ENCODE assay signal across 8 cellular contexts in genomic region chr15:90248760-90249122, GRCh38. TPM values are rescaled to one million over a fixed set of nuclear protein-coding genes. Genes with fewer than 3 reads are reported as not detected.
DNase-seq lines count a peak whose midpoint lies in the region; ATAC-seq, FAIRE-seq and TF ChIP-seq lines count a peak whose summit lies in the region.

No MANE protein-coding gene starts in this region.

- H3K9me3 Mint-ChIP-seq in activated naive CD4-positive, alpha-beta T cell treated with anti-CD3 and anti-CD28 coated beads for 36 hours, result no peaks in the 10 kb centered on the region
- no peaks in the 10 kb centered on the region for H3K9me3 Mint-ChIP-seq in astrocyte (ENCODE audit: unreplicated experiment)

- H3K79me2 ChIP-seq in astrocyte (ENCODE audit: insufficient read depth, low read length), result no peaks in the 10 kb centered on the region

- intact Hi-C loops in activated naive CD4-positive, alpha-beta T cell treated with anti-CD3 and anti-CD28 coated beads for 36 hours (cut with micrococcal nuclease), result loop anchor here (2.0 kb wide), 1 partner anchor 16 kb away; the partner anchor contains the start of gene NGRN
- intact Hi-C loops in left colon (cut with DNase I, micrococcal nuclease) (no loop called here), tibial artery (cut with DNase I; ENCODE audit: low total_unique reads) (no loop called here), colonic mucosa (cut with DNase I) (no loop called here)

- H2AFZ ChIP-seq in astrocyte (ENCODE audit: low read depth, low read length), result peak overlapping the region; percentile 91

- H3K4me1 ChIP-seq in astrocyte (ENCODE audit: insufficient read depth, low read length) (no peaks in the 10 kb centered on the region), tibial artery (peaks cover 0 to 15% (median 11%) of the 10 kb centered on the region in 4 donors), colonic mucosa (no peaks in the 10 kb centered on the region)

- H3K9ac ChIP-seq in astrocyte (ENCODE audit: low read length), result no peak overlapping the region
- H3K9ac ChIP-seq in colonic mucosa (ENCODE audit: low read depth in 2 of 2, low read length in 2 of 2), result peak overlapping the region in 1 of 2 donors; percentile 14

- H3K27ac ChIP-seq in astrocyte (ENCODE audit: low read depth, low read length) (no peak overlapping the region), tibial artery (peak overlapping the region in 1 of 2 donors; percentile 61), colonic mucosa (no peak overlapping the region)

- H3K27me3 Mint-ChIP-seq in activated naive CD4-positive, alpha-beta T cell treated with anti-CD3 and anti-CD28 coated beads for 36 hours (ENCODE audit: low read depth), result no peaks in the 10 kb centered on the region
- H3K27me3 Mint-ChIP-seq in astrocyte (ENCODE audit: low read depth, unreplicated experiment), result no peaks in the 10 kb centered on the region

- peak overlapping the region; percentile 62 for H3K4me3 Mint-ChIP-seq in activated naive CD4-positive, alpha-beta T cell treated with anti-CD3 and anti-CD28 coated beads for 36 hours
- H3K4me3 Mint-ChIP-seq in astrocyte (ENCODE audit: unreplicated experiment), result no peak overlapping the region

- H3K4me1 Mint-ChIP-seq in activated naive CD4-positive, alpha-beta T cell treated with anti-CD3 and anti-CD28 coated beads for 36 hours (ENCODE audit: low read depth), result peaks cover 14% of the 10 kb centered on the region
- no peaks in the 10 kb centered on the region for H3K4me1 Mint-ChIP-seq in astrocyte (ENCODE audit: low read depth, unreplicated experiment)

- H3K36me3 Mint-ChIP-seq in activated naive CD4-positive, alpha-beta T cell treated with anti-CD3 and anti-CD28 coated beads for 36 hours (ENCODE audit: low read depth), result no peaks in the 10 kb centered on the region
- H3K36me3 Mint-ChIP-seq in astrocyte (ENCODE audit: low read depth, unreplicated experiment), result no peaks in the 10 kb centered on the region

- H4K20me1 ChIP-seq in astrocyte (ENCODE audit: insufficient read depth, low read length), result no peaks in the 10 kb centered on the region

- H3K4me3 ChIP-seq in astrocyte (ENCODE audit: insufficient read depth, low read depth, low read length) (no peak overlapping the region), tibial artery (peak overlapping the region; percentile 52 to 67), colonic mucosa (no peak overlapping the region)

- DNase-seq in activated naive CD4-positive, alpha-beta T cell treated with anti-CD3 and anti-CD28 coated beads for 36 hours, result no peak
- no peak for DNase-seq in activated naive CD4-positive, alpha-beta T cell (lab: John Stamatoyannopoulos, UW)
- no peak for DNase-seq in astrocyte (ENCODE audit: low read depth)
- peak in 1 of 2 donors; percentile 20 for DNase-seq in left colon
- no peak for DNase-seq in tibial artery
- no peak for DNase-seq in germinal center (ENCODE audit: low spot score)
- no peak for DNase-seq in colonic mucosa
- no peak for DNase-seq in GM19238 (ENCODE audit: insufficient read length, low spot score)

- H3K36me3 ChIP-seq in astrocyte (ENCODE audit: insufficient read depth, low read length), result no peaks in the 10 kb centered on the region
- H3K36me3 ChIP-seq in tibial artery, result no peaks in the 10 kb centered on the region
- no peaks in the 10 kb centered on the region for H3K36me3 ChIP-seq in colonic mucosa

- CTCF ChIA-PET in activated naive CD4-positive, alpha-beta T cell treated with anti-CD3 and anti-CD28 coated beads for 36 hours (lab: Charles Lee), result interaction anchor here (0.6 to 1.4 kb wide), 2 partner anchors 12 to 26 kb away, joined by 3 to 4 read pairs; no protein-coding TSS in a partner anchor

- H3K4me2 ChIP-seq in astrocyte (ENCODE audit: low read length), result peak overlapping the region; percentile 98

- ATAC-seq in left colon, result peak; percentile 2

- no peaks in the 10 kb centered on the region for H3K27me3 ChIP-seq in astrocyte (ENCODE audit: insufficient read depth, low read length)
- no peaks in the 10 kb centered on the region for H3K27me3 ChIP-seq in tibial artery
- no peaks in the 10 kb centered on the region for H3K27me3 ChIP-seq in colonic mucosa

- no peak overlapping the region for H3K27ac Mint-ChIP-seq in activated naive CD4-positive, alpha-beta T cell treated with anti-CD3 and anti-CD28 coated beads for 36 hours
- no peak overlapping the region for H3K27ac Mint-ChIP-seq in astrocyte (ENCODE audit: unreplicated experiment)

- no peak for FAIRE-seq in astrocyte (lab: Jason Lieb, UNC)

- H3K9me3 ChIP-seq in astrocyte (ENCODE audit: insufficient read depth, low read depth, low read length) (no peaks in the 10 kb centered on the region), tibial artery (no peaks in the 10 kb centered on the region), colonic mucosa (no peaks in the 10 kb centered on the region)

- TF ChIP-seq CTCF in astrocyte (IDR thresholded peaks at IDR 0.05; ENCODE audit: insufficient read depth, low read depth, low read length), result no peak
- no peak for TF ChIP-seq CTCF in tibial artery (IDR thresholded peaks at IDR 0.05)
- no peak for TF ChIP-seq CTCF in colonic mucosa (IDR thresholded peaks at IDR 0.05)

RNA-seq across cellular contexts. Expression of gene TTLL13, which starts 0.6 kb away (rescaled TPM):
- under 1 TPM; 0.15 to 0.26 TPM for total RNA-seq in activated naive CD4-positive, alpha-beta T cell treated with anti-CD3 and anti-CD28 coated beads for 36 hours
- total RNA-seq in astrocyte, result 0.14 TPM in 1 of 2 replicates, not detected in the other
- under 1 TPM; 0.47 to 0.58 TPM for total RNA-seq in left colon
- total RNA-seq in colonic mucosa, result 1 to 10 TPM in 1 of 2 donors, under 1 TPM in 1; 0.35 to 1.2 TPM

RNA-seq across cellular contexts. Expression of gene GDPGP1, which starts 14.7 kb away (rescaled TPM):
- total RNA-seq in activated naive CD4-positive, alpha-beta T cell treated with anti-CD3 and anti-CD28 coated beads for 36 hours, result 1 to 10 TPM; 1.5 to 3.6 TPM
- total RNA-seq in astrocyte (4.1 and 6.0 TPM in 2 replicates), left colon (10 to 100 TPM; 19.6 to 22.3 TPM), colonic mucosa (10 to 100 TPM; 14.4 to 18.6 TPM)

RNA-seq across cellular contexts. Expression of gene CIB1, which starts 15.0 kb away (rescaled TPM):
- total RNA-seq in activated naive CD4-positive, alpha-beta T cell treated with anti-CD3 and anti-CD28 coated beads for 36 hours, result 100 to 1,000 TPM; 156 to 171 TPM
- 49.6 and 50.7 TPM in 2 replicates for total RNA-seq in astrocyte
- 100 to 1,000 TPM; 235 to 242 TPM for total RNA-seq in left colon
- total RNA-seq in colonic mucosa, result 100 to 1,000 TPM; 212 to 216 TPM

RNA-seq across cellular contexts. Expression of gene NGRN, which starts 16.7 kb away (rescaled TPM):
- 10 to 100 TPM; 30.7 to 31.0 TPM for total RNA-seq in activated naive CD4-positive, alpha-beta T cell treated with anti-CD3 and anti-CD28 coated beads for 36 hours
- total RNA-seq in astrocyte (98.5 and 98.6 TPM in 2 replicates), left colon (10 to 100 TPM; 47.8 to 57.0 TPM), colonic mucosa (10 to 100 TPM; 56.5 to 60.4 TPM)

RNA-seq across cellular contexts. Expression of gene SEMA4B, which starts 47.6 kb away (rescaled TPM):
- total RNA-seq in activated naive CD4-positive, alpha-beta T cell treated with anti-CD3 and anti-CD28 coated beads for 36 hours, result 1 to 10 TPM; 6.8 to 8.6 TPM
- total RNA-seq in astrocyte, result 7.0 and 9.9 TPM in 2 replicates
- 100 to 1,000 TPM in 1 of 2 donors, 10 to 100 TPM in 1; 97.2 to 165 TPM for total RNA-seq in left colon
- 100 to 1,000 TPM; 102 to 141 TPM for total RNA-seq in colonic mucosa

Comparison
In these comparisons a context has a peak if more than half of its experiments do, and no peak if none do; other contexts are left out.
1. H3K4me3 ChIP-seq: peak in tibial artery (2 of 2); none in astrocyte (single experiment) and colonic mucosa (single experiment).